Comparison of ENCODE assay signal across 8 cellular contexts in genomic region chr15:96330450-96331140, GRCh38. TPM values are rescaled to one million over a fixed set of nuclear protein-coding genes. Genes with fewer than 3 reads are reported as not detected.
DNase-seq lines count a peak whose midpoint lies in the region; ATAC-seq and TF ChIP-seq lines count a peak whose summit lies in the region.

TSS of gene NR2F2 (plus strand) at chr15:96330700. CDS start at chr15:96332106, 1,406 bp downstream.

- peaks cover 34% of the 10 kb centered on the region for H3K36me3 Mint-ChIP-seq in natural killer cell

- peaks cover 0 to 2% of the 10 kb centered on the region in 2 donors for H3K9me3 Mint-ChIP-seq in natural killer cell

- H3K4me1 ChIP-seq in thymus (ENCODE audit: control insufficient read depth, insufficient read depth, low read length): peaks cover 2% of the 10 kb centered on the region

- H3K27me3 ChIP-seq in thymus (ENCODE audit: control insufficient read depth, insufficient read depth): peaks cover 94% of the 10 kb centered on the region

- H3K9me3 ChIP-seq in thymus (ENCODE audit: control insufficient read depth): peaks cover 2% of the 10 kb centered on the region

- WGBS in thymus: 2% methylated on average over 78 of the region's 78 CpGs

- H3K36me3 ChIP-seq in thymus (ENCODE audit: control insufficient read depth, insufficient read depth): no peaks in the 10 kb centered on the region

- peak within 1 kb of the TSS; percentile 36 for H3K27ac ChIP-seq in thymus (ENCODE audit: low read depth)

- intact Hi-C loops in natural killer cell (cut with micrococcal nuclease): loop anchor here (2.0 kb wide), 1 partner anchor 26 kb away; no protein-coding TSS in a partner anchor

- H3K4me3 ChIP-seq in fibroblast of villous mesenchyme (ENCODE audit: low read depth, low read length) (peak within 1 kb of the TSS; percentile 94), thymus (ENCODE audit: low read length) (peak within 1 kb of the TSS; percentile 47)

- no peak for TF ChIP-seq CTCF in AG09319 (IDR thresholded peaks at IDR 0.05; ENCODE audit: low read depth, low read length)
- no peak for TF ChIP-seq CTCF in fibroblast of villous mesenchyme (IDR thresholded peaks at IDR 0.05; ENCODE audit: insufficient read depth, low read depth, low read length)
- no peak for TF ChIP-seq CTCF in natural killer cell (IDR thresholded peaks at IDR 0.05)

- H3K27me3 Mint-ChIP-seq in natural killer cell (ENCODE audit: low read depth in 2 of 2): peaks cover 65 to 74% of the 10 kb centered on the region in 2 donors

- H3K4me3 Mint-ChIP-seq in natural killer cell: peak within 1 kb of the TSS; percentile 93

- peak; percentile 68 for ATAC-seq in GM19035 (IDR thresholded peaks at IDR 0.05; ENCODE audit: unreplicated experiment)
- ATAC-seq in HG03432 (IDR thresholded peaks at IDR 0.05; ENCODE audit: unreplicated experiment): peak; percentile 77
- peak; percentile 77 to 88 (median 85) for ATAC-seq in natural killer cell

- DNase-seq in AG09319 (ENCODE audit: extremely low read depth, low read depth) (peak; percentile 99), NCI-H524 (lab: John Stamatoyannopoulos, UW) (peak; percentile 91 to 98), fibroblast of villous mesenchyme (ENCODE audit: low read depth) (peak; percentile 99), natural killer cell (peak; percentile 64)
- peak; percentile 5 for DNase-seq in activated effector memory CD4-positive, alpha-beta T cell treated with Interleukin-2 at 50 U/mL for 16 hours

- peak within 1 kb of the TSS; percentile 8 to 73 for H3K27ac Mint-ChIP-seq in natural killer cell

- peaks cover 28 to 39% of the 10 kb centered on the region in 2 donors for H3K4me1 Mint-ChIP-seq in natural killer cell

RNA-seq across cellular contexts. Expression of gene NR2F2, which starts in this region (rescaled TPM):
- total RNA-seq in fibroblast of villous mesenchyme: 73.1 and 96.3 TPM in 2 replicates
- total RNA-seq in natural killer cell: not detected
- polyA plus RNA-seq in thymus: 11.9 TPM

Comparison
In these comparisons a context has a peak if more than half of its experiments do, and no peak if none do; other contexts are left out.
1. Peak in every context shown above with its lines: DNase-seq, ATAC-seq, H3K4me3 ChIP-seq and H3K27ac ChIP-seq.
2. RNA of gene NR2F2 (total RNA-seq): 73.1 to 96.3 TPM in fibroblast of villous mesenchyme; not detected in natural killer cell; every median in the first group is over 10 times any median in the second.
3. Peak in DNase-seq and ATAC-seq in natural killer cell; RNA of the gene not detected or under 1 TPM.
4. DNase-seq: peak in every context shown above with its lines; median percentile 99 in AG09319; 99 in fibroblast of villous mesenchyme; 94 in NCI-H524; 64 in natural killer cell; 5 in activated effector memory CD4-positive, alpha-beta T cell treated with Interleukin-2 at 50 U/mL for 16 hours.